ENCODE assay signal across 16 cellular contexts in the genomic region with DNA sequence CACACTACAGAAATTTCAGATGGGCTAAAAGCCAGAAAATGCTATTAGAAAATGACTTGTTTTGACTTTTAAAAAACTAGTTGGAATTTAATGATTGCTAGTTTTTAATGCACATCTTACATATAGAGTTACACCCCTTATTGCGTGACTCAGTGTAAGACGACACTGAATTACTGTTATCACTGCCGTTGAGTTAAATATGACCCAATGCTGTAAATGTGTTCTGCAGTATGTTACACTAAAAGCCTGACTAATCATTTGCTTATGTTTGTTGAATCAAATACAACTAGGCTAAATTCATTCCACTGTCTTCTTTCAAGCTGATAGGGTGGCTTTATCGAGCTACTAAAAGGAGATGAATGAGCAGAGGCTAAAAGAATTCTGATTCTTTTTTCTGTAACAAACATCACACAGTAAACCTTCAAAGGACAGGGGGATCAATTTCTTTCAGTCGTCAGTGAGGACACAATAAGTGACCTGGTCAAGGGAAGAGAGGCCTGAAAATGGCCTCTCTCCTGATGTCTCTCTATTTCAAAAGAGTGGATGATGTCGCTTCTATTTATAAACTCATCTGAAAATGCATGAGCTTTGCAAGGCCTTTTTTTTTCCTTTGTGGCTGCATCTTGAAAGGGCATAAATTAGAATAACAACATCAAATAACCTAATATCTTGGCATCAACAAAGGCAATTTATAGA.
A peak's percentile ranks its signal among the peaks of the same experiment; 100 is the strongest.
DNase-seq lines count a peak whose midpoint lies in the region; ATAC-seq and TF ChIP-seq lines count a peak whose summit lies in the region.
"Had no signal": no experiment of that assay in that cellular context is flagged by ENCODE, and none has a peak within 500 bp of the region (broad histone marks: within the 10 kb centered on the region; RNA-seq: fewer than 3 reads in every experiment).

No MANE protein-coding gene starts in this region.

- peaks cover 11% of the 10 kb centered on the region for H3K9me3 Mint-ChIP-seq in neural progenitor cell

- H4K20me1 ChIP-seq in SK-N-SH (ENCODE audit: insufficient read depth), result no peaks in the 10 kb centered on the region
- no peaks in the 10 kb centered on the region for H4K20me1 ChIP-seq in fibroblast of lung (ENCODE audit: control insufficient read depth, extremely low read depth, insufficient read depth, low read length)
- no peaks in the 10 kb centered on the region for H4K20me1 ChIP-seq in neural progenitor cell (ENCODE audit: low read depth)

- WGBS in SK-N-SH (ENCODE audit: low lambda C conversion rate), result 5% methylated on average over 6 of the region's 6 CpGs

- no peaks in the 10 kb centered on the region for H3K36me3 ChIP-seq in SK-N-SH (replicated peaks in 1 of 2; ENCODE audit: control insufficient read depth in 1 of 2, insufficient read depth in 2 of 2, low read length in 1 of 2)
- no peaks in the 10 kb centered on the region for H3K36me3 ChIP-seq in fibroblast of lung (ENCODE audit: control insufficient read depth, insufficient read depth, low read length)
- no peaks in the 10 kb centered on the region for H3K36me3 ChIP-seq in neural progenitor cell
- H3K36me3 ChIP-seq in gastrocnemius medialis, result no peaks in the 10 kb centered on the region
- H3K36me3 ChIP-seq: heart left ventricle, left lung had no signal

- intact Hi-C loops in gastrocnemius medialis (cut with DNase I; ENCODE audit: low total_unique reads), result no loop called here

- TF ChIP-seq CTCF in SK-N-SH (IDR thresholded peaks at IDR 0.05), result no peak
- no peak for TF ChIP-seq CTCF in fibroblast of lung (conservative IDR thresholded peaks at IDR 0.05 in 1 of 2, IDR thresholded peaks at IDR 0.05 in 1 of 2; ENCODE audit: low read depth in 1 of 2, low read length in 2 of 2)
- TF ChIP-seq CTCF in neural progenitor cell (IDR thresholded peaks at IDR 0.05), result no peak
- no peak for TF ChIP-seq CTCF in gastrocnemius medialis (IDR thresholded peaks at IDR 0.05 in 4 of 5, conservative IDR thresholded peaks at IDR 0.05 in 1 of 5)

- H3K4me1 ChIP-seq in SK-N-SH (ENCODE audit: control insufficient read depth in 1 of 2, insufficient read depth in 2 of 2, low read depth in 1 of 2, low read length in 1 of 2), result no peaks in the 10 kb centered on the region
- no peaks in the 10 kb centered on the region for H3K4me1 ChIP-seq in fibroblast of lung (ENCODE audit: control insufficient read depth, extremely low read depth, insufficient read depth, low read length)
- no peaks in the 10 kb centered on the region for H3K4me1 ChIP-seq in neural progenitor cell
- no peaks in the 10 kb centered on the region for H3K4me1 ChIP-seq in gastrocnemius medialis
- H3K4me1 ChIP-seq: heart left ventricle, left lung had no signal

- TF ChIP-seq POLR2A in gastrocnemius medialis (IDR thresholded peaks at IDR 0.05), result no peak

- no peaks in the 10 kb centered on the region for H3K9me2 ChIP-seq in SK-N-SH

- H3K4me3 ChIP-seq in SK-N-SH (ENCODE audit: low read depth in 2 of 2, low read length in 1 of 2), result no peak overlapping the region
- no peak overlapping the region for H3K4me3 ChIP-seq in fibroblast of lung (replicated peaks in 1 of 4; ENCODE audit: control extremely low read depth in 1 of 4, insufficient read depth in 1 of 4, low read depth in 3 of 4, low read length in 4 of 4)
- no peak overlapping the region for H3K4me3 ChIP-seq in neural progenitor cell
- no peak overlapping the region for H3K4me3 ChIP-seq in gastrocnemius medialis
- H3K4me3 ChIP-seq: heart left ventricle, left lung had no signal

- H3K9ac ChIP-seq in SK-N-SH, result no peak overlapping the region
- H3K9ac ChIP-seq in fibroblast of lung (ENCODE audit: insufficient read depth, low read length), result no peak overlapping the region
- H3K9ac ChIP-seq in neural progenitor cell, result no peak overlapping the region

- ATAC-seq in HG02938 (IDR thresholded peaks at IDR 0.05; ENCODE audit: unreplicated experiment), result no peak
- ATAC-seq in gastrocnemius medialis, result no peak
- ATAC-seq: activated CD4-positive, alpha-beta T cell treated with anti-CD3 and anti-CD28 coated beads for 36 hours; activated naive CD4-positive, alpha-beta T cell treated with anti-CD3 and anti-CD28 coated beads, Interleukin-2, amount 50 U/mL, for 72 hours; heart left ventricle; left lung had no signal

- H3K27me3 Mint-ChIP-seq in neural progenitor cell (ENCODE audit: insufficient read depth, low read depth), result no peaks in the 10 kb centered on the region
- H3K27me3 Mint-ChIP-seq: activated CD4-positive, alpha-beta T cell treated with anti-CD3 and anti-CD28 coated beads for 36 hours; CD8-positive, alpha-beta memory T cell had no signal

- H3F3A ChIP-seq in SK-N-SH (replicated peaks; ENCODE audit: insufficient read depth) (no peaks in the 10 kb centered on the region), neural progenitor cell (ENCODE audit: low read depth) (no peaks in the 10 kb centered on the region)

- TF ChIP-seq EP300 in SK-N-SH (IDR thresholded peaks at IDR 0.05; ENCODE audit: borderline replicate concordance in 1 of 2, low read depth in 1 of 2, low read length in 1 of 2), result peak; percentile 11 to 50; a peak in 1 of 4 replicates

- H3K27ac ChIP-seq in SK-N-SH (ENCODE audit: low read depth in 2 of 2, low read length in 1 of 2) (peak overlapping the region; percentile 50 to 72; a peak in 3 of 4 replicates), fibroblast of lung (ENCODE audit: insufficient read depth, low read length) (no peak overlapping the region), neural progenitor cell (no peak overlapping the region), gastrocnemius medialis (no peak overlapping the region)
- H3K27ac ChIP-seq: heart left ventricle, left lung had no signal

- H3K36me3 Mint-ChIP-seq in neural progenitor cell, result no peaks in the 10 kb centered on the region
- H3K36me3 Mint-ChIP-seq: CD8-positive, alpha-beta memory T cell had no signal

- H3K9me3 ChIP-seq in SK-N-SH (no peaks in the 10 kb centered on the region), fibroblast of lung (ENCODE audit: control insufficient read depth, insufficient read depth, low read depth, low read length) (no peaks in the 10 kb centered on the region), neural progenitor cell (ENCODE audit: low read depth) (no peaks in the 10 kb centered on the region), gastrocnemius medialis (no peaks in the 10 kb centered on the region)

- POLR2A ChIA-PET in SK-N-SH (lab: Yijun Ruan, JAX), result no interaction called here

- H2AFZ ChIP-seq in SK-N-SH (ENCODE audit: low read depth) (no peak overlapping the region), fibroblast of lung (ENCODE audit: low read length) (no peak overlapping the region), neural progenitor cell (replicated peaks) (peak overlapping the region; percentile 7)

- peaks cover 5% of the 10 kb centered on the region for H3K4me1 Mint-ChIP-seq in neural progenitor cell
- H3K4me1 Mint-ChIP-seq: activated CD4-positive, alpha-beta T cell treated with anti-CD3 and anti-CD28 coated beads for 36 hours; CD8-positive, alpha-beta memory T cell had no signal

- CTCF ChIA-PET in SK-N-SH (lab: Yijun Ruan, JAX), result no interaction called here

- DNase-seq in GM04503 (ENCODE audit: low read depth) (peak; percentile 5), SK-N-SH (no peak), fibroblast of lung (ENCODE audit: low read depth in 2 of 2) (peak; percentile 37 to 50), neural progenitor cell (ENCODE audit: low spot score) (no peak), gastrocnemius medialis (no peak), Ammon's horn (ENCODE audit: low spot score) (no peak)
- DNase-seq: activated CD4-positive, alpha-beta T cell treated with anti-CD3 and anti-CD28 coated beads for 36 hours; CD8-positive, alpha-beta memory T cell; heart left ventricle; left lung; NCI-H2081 treated with DMSO at 0.1 percent for 48 hours; NCI-H510A treated with DMSO at 0.1 percent for 48 hours; occipital lobe; trophoblast cell had no signal

- no peak overlapping the region for H3K4me3 Mint-ChIP-seq in neural progenitor cell
- H3K4me3 Mint-ChIP-seq: activated CD4-positive, alpha-beta T cell treated with anti-CD3 and anti-CD28 coated beads for 36 hours; CD8-positive, alpha-beta memory T cell had no signal

- TF ChIP-seq RAD21 in SK-N-SH (IDR thresholded peaks at IDR 0.05; ENCODE audit: low read length), result no peak

- H3K4me2 ChIP-seq in SK-N-SH (no peak overlapping the region), fibroblast of lung (ENCODE audit: extremely low read depth, insufficient read depth, low read length) (no peak overlapping the region), neural progenitor cell (no peak overlapping the region)

- H3K79me2 ChIP-seq in SK-N-SH (ENCODE audit: insufficient read depth) (no peaks in the 10 kb centered on the region), fibroblast of lung (ENCODE audit: control insufficient read depth, insufficient read depth, low read length) (no peaks in the 10 kb centered on the region), neural progenitor cell (ENCODE audit: low read depth) (no peaks in the 10 kb centered on the region)

- in situ Hi-C loops in gastrocnemius medialis (cut with MboI; ENCODE audit: low sequenced_read_pairs in 4 of 4), result no loop called here

- H3K27me3 ChIP-seq in SK-N-SH (ENCODE audit: insufficient read depth), result no peaks in the 10 kb centered on the region
- no peaks in the 10 kb centered on the region for H3K27me3 ChIP-seq in fibroblast of lung (ENCODE audit: control insufficient read depth, insufficient read depth, low read length)
- no peaks in the 10 kb centered on the region for H3K27me3 ChIP-seq in neural progenitor cell
- H3K27me3 ChIP-seq in gastrocnemius medialis, result no peaks in the 10 kb centered on the region
- H3K27me3 ChIP-seq: heart left ventricle, left lung had no signal

- H3K27ac Mint-ChIP-seq in neural progenitor cell, result no peak overlapping the region
- H3K27ac Mint-ChIP-seq: activated CD4-positive, alpha-beta T cell treated with anti-CD3 and anti-CD28 coated beads for 36 hours; CD8-positive, alpha-beta memory T cell had no signal

TF ChIP-seq in SK-N-SH, 30 proteins besides CTCF, POLR2A, EP300 and RAD21 (continues in another document):
- TF ChIP-seq, protein P1, sequence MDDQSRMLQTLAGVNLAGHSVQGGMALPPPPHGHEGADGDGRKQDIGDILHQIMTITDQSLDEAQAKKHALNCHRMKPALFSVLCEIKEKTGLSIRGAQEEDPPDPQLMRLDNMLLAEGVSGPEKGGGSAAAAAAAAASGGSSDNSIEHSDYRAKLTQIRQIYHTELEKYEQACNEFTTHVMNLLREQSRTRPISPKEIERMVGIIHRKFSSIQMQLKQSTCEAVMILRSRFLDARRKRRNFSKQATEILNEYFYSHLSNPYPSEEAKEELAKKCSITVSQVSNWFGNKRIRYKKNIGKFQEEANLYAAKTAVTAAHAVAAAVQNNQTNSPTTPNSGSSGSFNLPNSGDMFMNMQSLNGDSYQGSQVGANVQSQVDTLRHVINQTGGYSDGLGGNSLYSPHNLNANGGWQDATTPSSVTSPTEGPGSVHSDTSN (IDR thresholded peaks at IDR 0.05), result peak; percentile 63
- TF ChIP-seq JUND (IDR thresholded peaks at IDR 0.05) (peak; percentile 46; the same call in 1 of the 2 replicates), MEF2A (IDR thresholded peaks at IDR 0.05; ENCODE audit: borderline replicate concordance, low read depth) (0 out of 2 replicates have a peak, but pooled peaks have one; percentile 25), POLR2AphosphoS5 (IDR thresholded peaks at IDR 0.05; ENCODE audit: low read depth, low read length) (no peak), TCF12 (IDR thresholded peaks at IDR 0.05) (peak; percentile 84), NRF1 (IDR thresholded peaks at IDR 0.05; ENCODE audit: low read depth, low read length) (no peak), SMC3 (IDR thresholded peaks at IDR 0.05; ENCODE audit: low read depth, low read length) (no peak)

Comparison
In these comparisons a context has a peak if more than half of its experiments do, and no peak if none do; other contexts are left out.
1. DNase-seq: peak in GM04503 (single experiment) and fibroblast of lung (2 of 2); none in SK-N-SH (single experiment), neural progenitor cell (single experiment), gastrocnemius medialis (0 of 2) and Ammon's horn (single experiment).
2. H3K27ac ChIP-seq: peak in SK-N-SH (2 of 2); none in fibroblast of lung (single experiment), neural progenitor cell (single experiment) and gastrocnemius medialis (0 of 4).